15 cellular contexts compared by ENCODE assay signal in the genomic region with DNA sequence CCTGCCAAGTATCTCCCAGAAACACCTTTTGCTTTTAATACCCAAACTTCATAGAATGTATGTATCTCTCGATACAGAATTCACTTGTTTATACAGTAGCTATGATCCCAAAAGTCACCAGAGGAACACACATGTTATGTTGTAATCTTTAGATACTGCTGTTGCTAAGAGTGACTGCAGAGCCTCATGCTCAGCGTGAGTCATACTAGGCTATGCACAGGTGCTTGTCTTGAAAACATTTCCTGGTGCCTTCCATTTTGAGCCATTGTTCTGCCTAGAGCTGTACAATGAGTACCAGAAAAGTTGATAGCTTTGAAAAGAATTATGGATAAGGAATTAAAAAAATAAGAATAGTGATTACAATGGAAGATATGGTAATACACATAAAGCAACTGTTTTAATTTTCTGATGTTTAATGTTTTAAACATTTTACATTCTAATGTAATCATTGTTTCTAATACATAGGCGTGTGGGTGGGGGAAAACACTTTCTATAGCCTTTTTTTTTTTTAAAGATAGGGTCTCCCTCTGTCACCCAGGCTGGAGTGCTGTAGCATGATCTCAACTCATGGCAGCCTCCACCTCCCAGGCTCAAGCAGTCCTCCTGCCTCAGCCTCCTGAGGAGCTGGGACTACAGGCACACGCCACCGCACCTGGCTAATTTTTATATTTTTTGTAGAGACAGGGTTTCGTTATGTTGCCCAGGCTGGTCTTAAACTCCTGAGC.
DNase-seq lines count a peak whose midpoint lies in the region; ATAC-seq and TF ChIP-seq lines count a peak whose summit lies in the region.
"Had no signal": no experiment of that assay in that cellular context is flagged by ENCODE, and none has a peak within 500 bp of the region (broad histone marks: within the 10 kb centered on the region; RNA-seq: fewer than 3 reads in every experiment).

No MANE protein-coding gene starts in this region.

- no peak overlapping the region for H3K4me3 Mint-ChIP-seq in stimulated activated naive B cell treated with anti-CD40 and anti-IgM and Interleukin-4, amounts not matched to agents 10 μg/mL and 1 μg/mL and 100 μg/mL, for 72 hours
- H3K4me3 Mint-ChIP-seq: naive B cell had no signal

- H3K27me3 Mint-ChIP-seq in stimulated activated naive B cell treated with anti-CD40 and anti-IgM and Interleukin-4, amounts not matched to agents 10 μg/mL and 1 μg/mL and 100 μg/mL, for 72 hours = no peaks in the 10 kb centered on the region
- H3K27me3 Mint-ChIP-seq: naive B cell had no signal

- no peak overlapping the region for H3K4me3 ChIP-seq in fibroblast of pulmonary artery (replicated peaks; ENCODE audit: low read depth, low read length)
- H3K4me3 ChIP-seq: testis had no signal

- ATAC-seq in stimulated activated naive B cell treated with anti-CD40 and anti-IgM and Interleukin-4, amounts not matched to agents 10 μg/mL and 1 μg/mL and 100 μg/mL, for 72 hours (replicated peaks) = peak; percentile 33 to 58
- ATAC-seq in HG03159 (IDR thresholded peaks at IDR 0.05; ENCODE audit: unreplicated experiment) (no peak), GM18505 (IDR thresholded peaks at IDR 0.05; ENCODE audit: unreplicated experiment) (no peak)
- ATAC-seq: sciatic nerve had no signal

- no peak for TF ChIP-seq CTCF in fibroblast of pulmonary artery (IDR thresholded peaks at IDR 0.05; ENCODE audit: low read length, missing control alignments)

- H3K4me1 Mint-ChIP-seq in stimulated activated naive B cell treated with anti-CD40 and anti-IgM and Interleukin-4, amounts not matched to agents 10 μg/mL and 1 μg/mL and 100 μg/mL, for 72 hours = peaks cover 0 to 2% of the 10 kb centered on the region in 2 donors
- H3K4me1 Mint-ChIP-seq: naive B cell had no signal

- no peak for TF ChIP-seq POLR2A in GM18505 (IDR thresholded peaks at IDR 0.05; ENCODE audit: borderline replicate concordance, extremely low read depth, insufficient read depth, insufficient read length)

- no peak overlapping the region for H3K27ac Mint-ChIP-seq in stimulated activated naive B cell treated with anti-CD40 and anti-IgM and Interleukin-4, amounts not matched to agents 10 μg/mL and 1 μg/mL and 100 μg/mL, for 72 hours

- no peaks in the 10 kb centered on the region for H3K9me3 Mint-ChIP-seq in stimulated activated naive B cell treated with anti-CD40 and anti-IgM and Interleukin-4, amounts not matched to agents 10 μg/mL and 1 μg/mL and 100 μg/mL, for 72 hours

- H3K36me3 Mint-ChIP-seq in stimulated activated naive B cell treated with anti-CD40 and anti-IgM and Interleukin-4, amounts not matched to agents 10 μg/mL and 1 μg/mL and 100 μg/mL, for 72 hours = no peaks in the 10 kb centered on the region
- H3K36me3 Mint-ChIP-seq: naive B cell had no signal

- peak; percentile 16 for DNase-seq in NCI-H2029 (lab: John Stamatoyannopoulos, UW)
- no peak for DNase-seq in NCI-H2029 treated with DMSO at 0.1 percent for 48 hours (lab: John Stamatoyannopoulos, UW)
- peak; percentile 41 for DNase-seq in RPMI7951 (ENCODE audit: low read depth)
- DNase-seq in fibroblast of pulmonary artery (ENCODE audit: low read depth) = peak; percentile 56
- DNase-seq in stimulated activated naive B cell treated with anti-CD40 and anti-IgM and Interleukin-4, amounts not matched to agents 10 μg/mL and 1 μg/mL and 100 μg/mL, for 72 hours = no peak
- DNase-seq in kidney glomerular epithelial cell (lab: John Stamatoyannopoulos, UW) = no peak
- DNase-seq: activated CD8-positive, alpha-beta memory T cell treated with anti-CD3 and anti-CD28 coated beads, Interleukin-2, amount 50 U/mL, for 4 hours; COR-L47; effector memory CD4-positive, alpha-beta T cell; naive B cell; SHP77; testis had no signal

Comparison
In these comparisons a context has a peak if more than half of its experiments do, and no peak if none do; other contexts are left out.
1. DNase-seq: peak in NCI-H2029 (single experiment), RPMI7951 (single experiment) and fibroblast of pulmonary artery (single experiment); none in NCI-H2029 treated with DMSO at 0.1 percent for 48 hours (single experiment), stimulated activated naive B cell treated with anti-CD40 and anti-IgM and Interleukin-4, amounts not matched to agents 10 μg/mL and 1 μg/mL and 100 μg/mL, for 72 hours (single experiment) and kidney glomerular epithelial cell (single experiment).
2. ATAC-seq: peak in stimulated activated naive B cell treated with anti-CD40 and anti-IgM and Interleukin-4, amounts not matched to agents 10 μg/mL and 1 μg/mL and 100 μg/mL, for 72 hours (2 of 2); none in HG03159 (single experiment) and GM18505 (single experiment).